ENCODE assay signal across 8 cellular contexts in genomic region chr17:36629252-36629847, GRCh38. TPM values are rescaled to one million over a fixed set of nuclear protein-coding genes. Genes with fewer than 3 reads are reported as not detected.
DNase-seq lines count a peak whose midpoint lies in the region; ATAC-seq, FAIRE-seq and TF ChIP-seq lines count a peak whose summit lies in the region.

No MANE protein-coding gene starts in this region.

- in situ Hi-C loops in T47D (cut with HindIII; ENCODE audit: low pct_unique_long_range_greater_than_20kb, low sequenced_read_pairs) = no loop called here

- dilution Hi-C loops in keratinocyte (cut with MboI; ENCODE audit: extremely low pct_ligation_motif_present, low sequenced_read_pairs) = no loop called here

- DNase-seq in 8988T (peak; percentile 67), GM19239 (ENCODE audit: insufficient read length, low spot score) (peak; percentile 80), NCI-H2171 (lab: John Stamatoyannopoulos, UW) (peak; percentile 29), T47D (ENCODE audit: low read depth in 1 of 2, low spot score in 1 of 2) (peak; percentile 76 to 79), keratinocyte (ENCODE audit: low read depth, low spot score) (peak; percentile 33)
- peak; percentile 56 to 74 for DNase-seq in stimulated activated CD4-positive, alpha-beta T cell treated with anti-CD3 and anti-CD28 coated beads, Interleukin-1b, Interleukin-23, amount 100 ng/mL, for 1 hour (ENCODE audit: low read depth in 2 of 2)

- no peaks in the 10 kb centered on the region for H3K36me3 ChIP-seq in keratinocyte (ENCODE audit: control insufficient read depth in 2 of 2, extremely low read depth in 1 of 2, insufficient read depth in 2 of 2, low read length in 2 of 2)

- H3K4me1 ChIP-seq in keratinocyte (ENCODE audit: control insufficient read depth, extremely low read depth, insufficient read depth, low read length) = no peaks in the 10 kb centered on the region

- H3K4me3 ChIP-seq in keratinocyte (ENCODE audit: control insufficient read depth in 2 of 3, extremely low read depth in 1 of 3, insufficient read depth in 2 of 3, low read depth in 1 of 3, low read length in 3 of 3) = no peak overlapping the region

- H2AFZ ChIP-seq in keratinocyte (ENCODE audit: control insufficient read depth, low read length) = no peak overlapping the region

- peak; percentile 100 for TF ChIP-seq CTCF in VCaP (conservative IDR thresholded peaks at IDR 0.05)
- TF ChIP-seq CTCF in keratinocyte (optimal IDR thresholded peaks at IDR 0.05 in 1 of 3, IDR thresholded peaks at IDR 0.05 in 1 of 3, conservative IDR thresholded peaks at IDR 0.05 in 1 of 3; ENCODE audit: extremely low read depth in 1 of 3, insufficient read depth in 2 of 3, low read length in 3 of 3) = peak; percentile 96 to 99 (median 96)

- H3K27ac ChIP-seq in VCaP (peak overlapping the region; percentile 11; the same call in 1 of the 2 replicates), keratinocyte (ENCODE audit: control insufficient read depth, insufficient read depth, low read length) (no peak overlapping the region)

- no peaks in the 10 kb centered on the region for H3K9me3 ChIP-seq in keratinocyte (ENCODE audit: control insufficient read depth, low read depth, low read length)

- H3K9ac ChIP-seq in keratinocyte (ENCODE audit: control insufficient read depth, extremely low read depth, insufficient read depth, low read length) = no peak overlapping the region

- no peak overlapping the region for H3K4me2 ChIP-seq in keratinocyte (ENCODE audit: control insufficient read depth, extremely low read depth, insufficient read depth, low read depth, low read length)

- H3K9me1 ChIP-seq in keratinocyte (ENCODE audit: control insufficient read depth, extremely low read depth, insufficient read depth, low read length) = no peaks in the 10 kb centered on the region

- no peak for ATAC-seq in HG03135 (IDR thresholded peaks at IDR 0.05; ENCODE audit: unreplicated experiment)

- H3K79me2 ChIP-seq in keratinocyte (ENCODE audit: control insufficient read depth, insufficient read depth, low read length) = no peaks in the 10 kb centered on the region

- H4K20me1 ChIP-seq in keratinocyte (ENCODE audit: control insufficient read depth, extremely low read depth, insufficient read depth, low read length) = no peaks in the 10 kb centered on the region

- H3K27me3 ChIP-seq in keratinocyte (ENCODE audit: control insufficient read depth, extremely low read depth, insufficient read depth, low read length) = peaks cover 33% of the 10 kb centered on the region

- FAIRE-seq in GM19239 (lab: Jason Lieb, UNC) = no peak
- no peak for FAIRE-seq in keratinocyte (lab: Jason Lieb, UNC)

RNA-seq across cellular contexts. Expression of gene MRM1, which starts 28.0 kb away (rescaled TPM):
- polyA plus RNA-seq in keratinocyte = 3.7 to 5.4 TPM (median 3.8 TPM) in 3 replicates
- 0.56 TPM for polyA plus RNA-seq in keratinocyte (2011; ENCODE audit: low read depth)
- polyA plus RNA-seq in keratinocyte (2011; cell fraction: cytosol; rRNA removed) = 2.2 and 3.3 TPM in 2 replicates
- polyA plus RNA-seq in keratinocyte (2011; cell fraction: nucleus; rRNA removed) = 3.0 and 4.5 TPM in 2 replicates
- polyA plus RNA-seq in keratinocyte (2012; ENCODE audit: low replicate concordance) = 2.1 and 5.0 TPM in 2 replicates
- 1.4 to 2.0 TPM (median 1.5 TPM) in 3 replicates for polyA minus RNA-seq in keratinocyte
- 6.1 TPM for polyA minus RNA-seq in keratinocyte (2011; cell fraction: cytosol; rRNA and poly(A)+ RNA removed)
- polyA minus RNA-seq in keratinocyte (2011; cell fraction: nucleus; rRNA and poly(A)+ RNA removed) = 3.1 and 3.4 TPM in 2 replicates

RNA-seq across cellular contexts. Expression of gene DHRS11, which starts 37.7 kb away (rescaled TPM):
- 11.0 to 14.3 TPM (median 11.4 TPM) in 3 replicates for polyA plus RNA-seq in keratinocyte
- 3.2 TPM for polyA plus RNA-seq in keratinocyte (2011; ENCODE audit: low read depth)
- 12.4 and 13.7 TPM in 2 replicates for polyA plus RNA-seq in keratinocyte (2011; cell fraction: cytosol; rRNA removed)
- 23.6 and 25.8 TPM in 2 replicates for polyA plus RNA-seq in keratinocyte (2011; cell fraction: nucleus; rRNA removed)
- 6.5 and 22.5 TPM in 2 replicates for polyA plus RNA-seq in keratinocyte (2012; ENCODE audit: low replicate concordance)
- 8.0 to 17.2 TPM (median 15.3 TPM) in 3 replicates for polyA minus RNA-seq in keratinocyte
- polyA minus RNA-seq in keratinocyte (2011; cell fraction: cytosol; rRNA and poly(A)+ RNA removed) = 12.7 TPM
- polyA minus RNA-seq in keratinocyte (2011; cell fraction: nucleus; rRNA and poly(A)+ RNA removed) = 4.2 and 5.5 TPM in 2 replicates

Comparison
In these comparisons a context has a peak if more than half of its experiments do, and no peak if none do; other contexts are left out.
1. DNase-seq: peak in every context shown above with its lines; median percentile 80 in GM19239; 78 in T47D; 67 in 8988T; 65 in stimulated activated CD4-positive, alpha-beta T cell treated with anti-CD3 and anti-CD28 coated beads, Interleukin-1b, Interleukin-23, amount 100 ng/mL, for 1 hour; 33 in keratinocyte; 29 in NCI-H2171.